ENCODE assay signal across 1 cellular context in genomic region chr22:39471421-39472141, GRCh38.
TF ChIP-seq lines count a peak whose summit lies in the region.

No MANE protein-coding gene starts in this region.

TF ChIP-seq in endothelial cell of umbilical vein, 7 proteins besides CTCF, POLR2A, EP300 and RAD21:
- TF ChIP-seq JUN (IDR thresholded peaks at IDR 0.05; ENCODE audit: borderline replicate concordance, insufficient read depth, insufficient read length, low read depth) (no peak), FOS (IDR thresholded peaks at IDR 0.05; ENCODE audit: borderline replicate concordance, insufficient read depth, low read length) (no peak), EZH2 (IDR thresholded peaks at IDR 0.05; ENCODE audit: borderline replicate concordance, low read depth, low read length, severe bottlenecking) (no peak), MAX (IDR thresholded peaks at IDR 0.05; ENCODE audit: insufficient read depth, insufficient read length) (no peak), MYC (IDR thresholded peaks at IDR 0.05; ENCODE audit: low read depth, low read length) (no peak), GATA2 (IDR thresholded peaks at IDR 0.05; ENCODE audit: insufficient read depth, insufficient read length, low read depth, low read length) (no peak), POLR2AphosphoS5 (IDR thresholded peaks at IDR 0.05; ENCODE audit: insufficient read depth, low read depth, low read length) (no peak)
